Comparison of ENCODE assay signal across 9 cellular contexts in genomic region chr1:207619833-207620572, GRCh38. TPM values are rescaled to one million over a fixed set of nuclear protein-coding genes. Genes with fewer than 3 reads are reported as not detected.
DNase-seq lines count a peak whose midpoint lies in the region; ATAC-seq, FAIRE-seq and TF ChIP-seq lines count a peak whose summit lies in the region.
"Had no signal": no experiment of that assay in that cellular context is flagged by ENCODE, and none has a peak within 500 bp of the region (broad histone marks: within the 10 kb centered on the region; RNA-seq: fewer than 3 reads in every experiment).

No MANE protein-coding gene starts in this region.

- H3K4me2 ChIP-seq in keratinocyte (ENCODE audit: control insufficient read depth, extremely low read depth, insufficient read depth, low read depth, low read length), result no peak overlapping the region

- dilution Hi-C loops in keratinocyte (cut with MboI; ENCODE audit: extremely low pct_ligation_motif_present, low sequenced_read_pairs), result no loop called here

- H3K36me3 ChIP-seq in keratinocyte (ENCODE audit: control insufficient read depth in 2 of 2, extremely low read depth in 1 of 2, insufficient read depth in 2 of 2, low read length in 2 of 2) (no peaks in the 10 kb centered on the region), stomach (no peaks in the 10 kb centered on the region)

- ATAC-seq in HG03521 (IDR thresholded peaks at IDR 0.05; ENCODE audit: unreplicated experiment), result peak; percentile 93

- TF ChIP-seq CTCF in GM20000 (IDR thresholded peaks at IDR 0.05; ENCODE audit: extremely low read depth, missing control alignments) (peak; percentile 58), brain (conservative IDR thresholded peaks at IDR 0.05) (peak; percentile 44 to 78), keratinocyte (optimal IDR thresholded peaks at IDR 0.05 in 1 of 3, IDR thresholded peaks at IDR 0.05 in 1 of 3, conservative IDR thresholded peaks at IDR 0.05 in 1 of 3; ENCODE audit: extremely low read depth in 1 of 3, insufficient read depth in 2 of 3, low read length in 3 of 3) (peak; percentile 31 to 78 (median 74)), stomach (IDR thresholded peaks at IDR 0.05) (peak in 5 of 7 experiments; percentile 23 to 65 (median 59))

- peak overlapping the region in 1 of 5 experiments; percentile 78 for H3K27ac Mint-ChIP-seq in brain

- WGBS in stomach, 5 donors, result 45 to 55% (median 52%) methylated on average over 7 of the region's 7 CpGs

- no peak for TF ChIP-seq POLR2A in stomach (IDR thresholded peaks at IDR 0.05)

- peaks cover 4% of the 10 kb centered on the region for H3K27me3 Mint-ChIP-seq in brain

- no peak for TF ChIP-seq EP300 in stomach (IDR thresholded peaks at IDR 0.05)

- H3K4me1 ChIP-seq in keratinocyte (ENCODE audit: control insufficient read depth, extremely low read depth, insufficient read depth, low read length) (no peaks in the 10 kb centered on the region), stomach (peaks cover 0 to 4% (median 0%) of the 10 kb centered on the region in 4 donors)

- H3K27me3 ChIP-seq in keratinocyte (ENCODE audit: control insufficient read depth, extremely low read depth, insufficient read depth, low read length) (no peaks in the 10 kb centered on the region), stomach (no peaks in the 10 kb centered on the region)

- no peaks in the 10 kb centered on the region for H4K20me1 ChIP-seq in keratinocyte (ENCODE audit: control insufficient read depth, extremely low read depth, insufficient read depth, low read length)

- peak; percentile 80 for FAIRE-seq in keratinocyte (lab: Jason Lieb, UNC)

- no peaks in the 10 kb centered on the region for H3K9me1 ChIP-seq in keratinocyte (ENCODE audit: control insufficient read depth, extremely low read depth, insufficient read depth, low read length)

- no peaks in the 10 kb centered on the region for H3K79me2 ChIP-seq in keratinocyte (ENCODE audit: control insufficient read depth, insufficient read depth, low read length)

- no peaks in the 10 kb centered on the region for H3K9me3 Mint-ChIP-seq in brain

- no peaks in the 10 kb centered on the region for H3K9me3 ChIP-seq in keratinocyte (ENCODE audit: control insufficient read depth, low read depth, low read length)
- no peaks in the 10 kb centered on the region for H3K9me3 ChIP-seq in stomach

- DNase-seq in SHP77 (lab: John Stamatoyannopoulos, UW) (peak; percentile 28 to 51), SHP77 treated with DMSO at 0.1 percent for 48 hours (lab: John Stamatoyannopoulos, UW) (no peak), GM20000 (ENCODE audit: low spot score) (peak; percentile 58), NCI-H82 (lab: John Stamatoyannopoulos, UW) (peak; percentile 88), keratinocyte (ENCODE audit: low read depth, low spot score) (no peak), stomach (no peak)

- H3K27ac ChIP-seq in keratinocyte (ENCODE audit: control insufficient read depth, insufficient read depth, low read length) (no peak overlapping the region), stomach (no peak overlapping the region)

- H3K4me3 ChIP-seq in keratinocyte (ENCODE audit: control insufficient read depth in 2 of 3, extremely low read depth in 1 of 3, insufficient read depth in 2 of 3, low read depth in 1 of 3, low read length in 3 of 3) (no peak overlapping the region), stomach (no peak overlapping the region)

- no peaks in the 10 kb centered on the region for H3K36me3 Mint-ChIP-seq in brain

- H3K4me3 Mint-ChIP-seq in brain, result peak overlapping the region in 1 of 5 experiments; percentile 2

- no peak overlapping the region for H3K9ac ChIP-seq in keratinocyte (ENCODE audit: control insufficient read depth, extremely low read depth, insufficient read depth, low read length)

- peaks cover 5% of the 10 kb centered on the region for H3K4me1 Mint-ChIP-seq in brain

- no peak overlapping the region for H2AFZ ChIP-seq in keratinocyte (ENCODE audit: control insufficient read depth, low read length)

- intact Hi-C loops in stomach (cut with DNase I; ENCODE audit: low total_unique reads), result no loop called here

RNA-seq across cellular contexts. Expression of gene CR1L, which starts 24.9 kb away (rescaled TPM):
- not detected for polyA plus RNA-seq in brain (ENCODE audit: insufficient read depth, low read depth, low replicate concordance)
- not detected in 3 replicates for polyA plus RNA-seq in keratinocyte
- not detected for polyA plus RNA-seq in keratinocyte (2011; ENCODE audit: low read depth)
- not detected in 2 replicates for polyA plus RNA-seq in keratinocyte (2011; cell fraction: cytosol; rRNA removed)
- polyA plus RNA-seq in keratinocyte (2011; cell fraction: nucleus; rRNA removed), result not detected in 2 replicates
- not detected in 2 replicates for polyA plus RNA-seq in keratinocyte (2012; ENCODE audit: low replicate concordance)
- polyA minus RNA-seq in keratinocyte, result 0.13 TPM in 1 of 3 replicates, not detected in the others
- not detected for polyA minus RNA-seq in keratinocyte (2011; cell fraction: cytosol; rRNA and poly(A)+ RNA removed)
- not detected in 2 replicates for polyA minus RNA-seq in keratinocyte (2011; cell fraction: nucleus; rRNA and poly(A)+ RNA removed)
- 1 to 10 TPM in 1 of 5 donors, not detected in 4; 1.7 TPM for total RNA-seq in stomach
- not detected for polyA plus RNA-seq in stomach
- polyA plus RNA-seq: urinary bladder had no signal

Comparison
In these comparisons a context has a peak if more than half of its experiments do, and no peak if none do; other contexts are left out.
1. DNase-seq: peak in SHP77 (2 of 2), GM20000 (single experiment) and NCI-H82 (single experiment); none in SHP77 treated with DMSO at 0.1 percent for 48 hours (single experiment), keratinocyte (single experiment) and stomach (single experiment).
2. Peak in every context shown above with its lines, with median percentiles within 50 percentile points of each other: CTCF ChIP-seq.